10 cellular contexts compared by ENCODE assay signal in the genomic region with DNA sequence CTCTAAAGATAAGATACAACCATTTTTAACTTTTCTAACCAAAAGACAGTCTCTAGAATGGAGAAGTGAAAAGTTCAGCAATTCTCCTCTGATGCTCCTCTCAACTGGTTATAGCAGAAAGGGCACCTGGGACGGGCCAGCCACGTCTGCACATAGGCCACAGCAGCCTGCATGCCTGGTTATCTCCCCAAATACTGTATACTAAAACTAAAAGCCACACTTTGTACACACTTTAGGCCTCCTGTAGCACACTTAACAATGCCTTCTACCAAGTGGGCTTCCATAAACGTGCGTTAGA.
DNase-seq lines count a peak whose midpoint lies in the region; ATAC-seq lines count a peak whose summit lies in the region.
"Had no signal": no experiment of that assay in that cellular context is flagged by ENCODE, and none has a peak within 500 bp of the region (broad histone marks: within the 10 kb centered on the region; RNA-seq: fewer than 3 reads in every experiment).

No MANE protein-coding gene starts in this region.

- H3K27me3 Mint-ChIP-seq in effector memory CD8-positive, alpha-beta T cell: no peaks in the 10 kb centered on the region

- peaks cover 66 to 75% of the 10 kb centered on the region in 2 donors for H3K4me1 Mint-ChIP-seq in effector memory CD8-positive, alpha-beta T cell (ENCODE audit: low read depth in 2 of 2)

- peaks cover 34% of the 10 kb centered on the region for H3K36me3 Mint-ChIP-seq in effector memory CD8-positive, alpha-beta T cell (ENCODE audit: insufficient read depth)

- DNase-seq in effector memory CD8-positive, alpha-beta T cell: no peak
- DNase-seq in DMS79 (lab: John Stamatoyannopoulos, UW) (no peak), kidney glomerular epithelial cell (lab: John Stamatoyannopoulos, UW) (no peak), RPMI8226 (no peak), NCI-H774 (lab: John Stamatoyannopoulos, UW) (no peak)
- DNase-seq: foreskin keratinocyte had no signal

- no peaks in the 10 kb centered on the region for H3K9me3 Mint-ChIP-seq in effector memory CD8-positive, alpha-beta T cell

- H3K27ac Mint-ChIP-seq in effector memory CD8-positive, alpha-beta T cell: peak overlapping the region; percentile 71 to 82

- ATAC-seq in GM18517 (IDR thresholded peaks at IDR 0.05; ENCODE audit: unreplicated experiment) (peak; percentile 70), GM21447 (IDR thresholded peaks at IDR 0.05; ENCODE audit: unreplicated experiment) (peak; percentile 66), HG03280 (IDR thresholded peaks at IDR 0.05; ENCODE audit: unreplicated experiment) (peak; percentile 72)
- ATAC-seq in effector memory CD8-positive, alpha-beta T cell (replicated peaks): no peak
- ATAC-seq: foreskin keratinocyte had no signal

- H3K4me3 Mint-ChIP-seq in effector memory CD8-positive, alpha-beta T cell: peak overlapping the region; percentile 21 to 42
- H3K4me3 Mint-ChIP-seq: neural crest cell had no signal
